In the genomic region with DNA sequence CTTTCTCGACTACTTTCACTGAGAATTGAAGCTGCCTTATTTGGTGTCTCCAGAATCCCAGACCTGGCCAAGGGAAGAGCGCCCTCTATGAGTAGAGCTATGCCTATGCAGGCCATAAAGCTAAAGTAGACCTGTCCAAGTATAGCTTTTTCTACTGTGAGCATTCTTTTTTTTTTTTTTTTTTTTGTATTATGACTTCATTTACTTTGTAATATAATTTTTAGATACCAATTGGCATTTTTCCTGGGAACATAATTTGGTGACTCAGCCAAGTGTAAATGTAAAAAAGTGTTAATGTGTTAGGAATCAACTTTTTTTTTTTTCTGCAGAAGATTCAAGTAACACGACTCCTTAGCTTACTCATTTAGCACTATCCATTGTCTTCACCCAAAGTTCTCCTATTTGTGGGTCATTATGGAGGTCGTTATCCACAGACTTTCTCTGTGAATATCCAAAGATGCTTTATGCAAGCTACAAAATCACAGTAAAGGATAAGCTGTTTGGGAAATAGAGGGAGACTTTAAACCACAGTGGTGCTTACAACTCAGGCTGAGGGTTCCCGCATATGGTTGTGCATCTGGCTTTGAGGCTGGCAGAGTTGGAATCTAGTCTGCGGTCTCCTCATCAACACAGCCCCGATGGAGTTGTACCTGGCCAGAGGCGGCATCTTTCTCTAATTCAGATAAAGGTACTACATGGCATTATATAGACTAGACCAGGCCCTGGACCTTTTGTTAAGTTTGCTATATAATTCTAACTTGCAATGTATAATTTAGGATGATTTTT, we compare ENCODE assay signal across 8 cellular contexts.
DNase-seq lines count a peak whose midpoint lies in the region; ATAC-seq, FAIRE-seq and TF ChIP-seq lines count a peak whose summit lies in the region.

No MANE protein-coding gene starts in this region.

- H3K27me3 Mint-ChIP-seq in osteocyte (ENCODE audit: unreplicated experiment), result no peaks in the 10 kb centered on the region
- no peaks in the 10 kb centered on the region for H3K27me3 Mint-ChIP-seq in stimulated activated naive CD8-positive, alpha-beta T cell treated with anti-CD3 and anti-CD28 coated beads, Interleukin-15, amount 100 ng/mL, for 72 hours

- FAIRE-seq in bronchial epithelial cell (lab: Jason Lieb, UNC), result no peak

- no peaks in the 10 kb centered on the region for H3K36me3 Mint-ChIP-seq in osteocyte (ENCODE audit: unreplicated experiment)

- no peaks in the 10 kb centered on the region for H3K9me3 ChIP-seq in MG63

- no peaks in the 10 kb centered on the region for H3K4me1 Mint-ChIP-seq in osteocyte (ENCODE audit: unreplicated experiment)
- no peaks in the 10 kb centered on the region for H3K4me1 Mint-ChIP-seq in stimulated activated naive CD8-positive, alpha-beta T cell treated with anti-CD3 and anti-CD28 coated beads, Interleukin-15, amount 100 ng/mL, for 72 hours

- DNase-seq in DMS153 (lab: John Stamatoyannopoulos, UW) (peak; percentile 2), MG63 (peak; percentile 8), bronchial epithelial cell (ENCODE audit: low read depth) (peak; percentile 71), osteocyte (ENCODE audit: extremely low spot score, unreplicated experiment) (no peak), HK-2 (ENCODE audit: unreplicated experiment) (no peak)
- DNase-seq in stimulated activated naive CD8-positive, alpha-beta T cell treated with anti-CD3 and anti-CD28 coated beads, Interleukin-15, amount 100 ng/mL, for 72 hours, result no peak
- DNase-seq in stimulated activated naive CD4-positive, alpha-beta T cell treated with Interleukin-2 at 50 U/mL for 16 hours (lab: John Stamatoyannopoulos, UW), result no peak

- H3K36me3 ChIP-seq in MG63 (no peaks in the 10 kb centered on the region), bronchial epithelial cell (ENCODE audit: control insufficient read depth, insufficient read depth, low read length) (no peaks in the 10 kb centered on the region)

- no peak overlapping the region for H3K4me3 Mint-ChIP-seq in osteocyte (ENCODE audit: unreplicated experiment)
- H3K4me3 Mint-ChIP-seq in stimulated activated naive CD8-positive, alpha-beta T cell treated with anti-CD3 and anti-CD28 coated beads, Interleukin-15, amount 100 ng/mL, for 72 hours, result no peak overlapping the region

- H3K4me3 ChIP-seq in MG63, result no peak overlapping the region
- H3K4me3 ChIP-seq in bronchial epithelial cell (ENCODE audit: low read depth, low read length), result no peak overlapping the region

- peak; percentile 87 for TF ChIP-seq CTCF in bronchial epithelial cell (IDR thresholded peaks at IDR 0.05; ENCODE audit: insufficient read depth, low read length, severe bottlenecking)
- TF ChIP-seq CTCF in osteocyte (IDR thresholded peaks at IDR 0.05), result peak; percentile 21

- H3K27me3 ChIP-seq in MG63 (no peaks in the 10 kb centered on the region), bronchial epithelial cell (ENCODE audit: control insufficient read depth, insufficient read depth, low read length) (no peaks in the 10 kb centered on the region)

- peak; percentile 75 for ATAC-seq in GM21390 (IDR thresholded peaks at IDR 0.05; ENCODE audit: unreplicated experiment)
- ATAC-seq in stimulated activated naive CD8-positive, alpha-beta T cell treated with anti-CD3 and anti-CD28 coated beads, Interleukin-15, amount 100 ng/mL, for 72 hours, result no peak

- H3K9me3 Mint-ChIP-seq in osteocyte (ENCODE audit: unreplicated experiment), result peaks cover 18% of the 10 kb centered on the region
- no peaks in the 10 kb centered on the region for H3K9me3 Mint-ChIP-seq in stimulated activated naive CD8-positive, alpha-beta T cell treated with anti-CD3 and anti-CD28 coated beads, Interleukin-15, amount 100 ng/mL, for 72 hours

- no peak overlapping the region for H3K27ac Mint-ChIP-seq in osteocyte (ENCODE audit: unreplicated experiment)
- H3K27ac Mint-ChIP-seq in stimulated activated naive CD8-positive, alpha-beta T cell treated with anti-CD3 and anti-CD28 coated beads, Interleukin-15, amount 100 ng/mL, for 72 hours, result no peak overlapping the region

Comparison
In these comparisons a context has a peak if more than half of its experiments do, and no peak if none do; other contexts are left out.
1. DNase-seq: peak in DMS153 (single experiment), MG63 (single experiment) and bronchial epithelial cell (single experiment); none in osteocyte (single experiment), stimulated activated naive CD8-positive, alpha-beta T cell treated with anti-CD3 and anti-CD28 coated beads, Interleukin-15, amount 100 ng/mL, for 72 hours (0 of 2), stimulated activated naive CD4-positive, alpha-beta T cell treated with Interleukin-2 at 50 U/mL for 16 hours (single experiment) and HK-2 (single experiment).